Comparison of ENCODE assay signal across 1 cellular context in the genomic region with DNA sequence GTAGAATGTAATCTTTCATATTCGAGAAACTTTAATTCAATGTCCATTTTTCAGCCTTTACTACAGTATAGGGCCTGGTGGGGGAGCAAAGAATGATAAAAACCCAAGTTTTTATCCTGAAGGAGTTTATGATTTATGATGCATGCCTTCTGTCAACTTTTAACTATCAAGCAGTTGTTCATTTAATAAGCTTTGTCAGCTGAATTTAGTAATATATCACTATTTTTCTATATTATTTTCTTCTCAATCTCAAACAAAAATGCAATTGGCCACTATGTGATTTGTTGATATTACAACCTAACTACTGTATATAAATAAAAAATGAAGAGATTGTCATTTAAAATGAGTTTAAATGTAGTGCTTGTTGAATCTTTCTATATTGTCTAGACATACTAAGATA.
TF ChIP-seq lines count a peak whose summit lies in the region.

No MANE protein-coding gene starts in this region.

TF ChIP-seq in HCT116, 20 proteins besides CTCF, POLR2A, EP300 and RAD21:
- TF ChIP-seq ELF1 (IDR thresholded peaks at IDR 0.05; ENCODE audit: borderline replicate concordance, low read depth), result no peak
- no peak for TF ChIP-seq CEBPB (IDR thresholded peaks at IDR 0.05; ENCODE audit: low read depth)
- TF ChIP-seq EGR1 (IDR thresholded peaks at IDR 0.05; ENCODE audit: low read depth), result no peak
- TF ChIP-seq CBX3 (IDR thresholded peaks at IDR 0.05; ENCODE audit: low read depth), result no peak
- TF ChIP-seq, protein P1, sequence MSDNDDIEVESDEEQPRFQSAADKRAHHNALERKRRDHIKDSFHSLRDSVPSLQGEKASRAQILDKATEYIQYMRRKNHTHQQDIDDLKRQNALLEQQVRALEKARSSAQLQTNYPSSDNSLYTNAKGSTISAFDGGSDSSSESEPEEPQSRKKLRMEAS (IDR thresholded peaks at IDR 0.05), result no peak
- TF ChIP-seq POLR2AphosphoS5 (IDR thresholded peaks at IDR 0.05; ENCODE audit: low read depth, low read length), result no peak
- TF ChIP-seq SRF (IDR thresholded peaks at IDR 0.05; ENCODE audit: low read depth), result no peak
- TF ChIP-seq ZFX (IDR thresholded peaks at IDR 0.05), result no peak
- TF ChIP-seq FOSL1 (IDR thresholded peaks at IDR 0.05; ENCODE audit: low read depth), result no peak
- no peak for TF ChIP-seq ZNF274 (IDR thresholded peaks at IDR 0.05; ENCODE audit: low read depth, low read length)
